In the genomic region with DNA sequence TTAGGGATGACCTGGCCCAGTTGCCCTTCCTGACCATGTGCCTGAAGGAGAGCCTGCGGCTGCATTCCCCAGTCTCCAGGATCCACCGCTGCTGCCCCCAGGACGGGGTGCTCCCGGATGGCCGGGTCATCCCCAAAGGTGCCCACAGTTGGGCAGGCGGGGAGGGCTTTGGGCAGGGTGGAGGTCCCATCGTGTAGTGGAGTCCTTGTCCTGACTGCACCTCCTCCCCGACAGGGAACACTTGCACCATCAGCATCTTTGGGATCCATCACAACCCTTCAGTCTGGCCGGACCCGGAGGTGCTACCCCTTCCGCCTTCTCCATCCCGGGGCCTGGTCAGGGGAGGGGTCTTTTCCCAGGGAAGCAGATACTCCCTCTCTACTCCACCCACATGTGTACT, we compare ENCODE assay signal across 38 cellular contexts. TPM values are rescaled to one million over a fixed set of nuclear protein-coding genes. Genes with fewer than 3 reads are reported as not detected.
"Had no signal": no experiment of that assay in that cellular context is flagged by ENCODE, and none has a peak within 500 bp of the region (broad histone marks: within the 10 kb centered on the region; RNA-seq: fewer than 3 reads in every experiment).

No MANE protein-coding gene starts in this region.

- H3K36me3 ChIP-seq: esophagus muscularis mucosa, heart right ventricle, pancreas, right lobe of liver, thyroid gland had no signal

- H3K9me3 Mint-ChIP-seq: naive thymus-derived CD8-positive, alpha-beta T cell; stimulated activated naive CD8-positive, alpha-beta T cell treated with anti-CD3 and anti-CD28 coated beads, Interleukin-15, amount 100 ng/mL, for 72 hours had no signal

- H3K27me3 ChIP-seq: foreskin keratinocyte, right lobe of liver had no signal

- H3K27ac Mint-ChIP-seq: endodermal cell; nephron progenitor cell; stimulated activated naive CD8-positive, alpha-beta T cell treated with anti-CD3 and anti-CD28 coated beads, Interleukin-15, amount 100 ng/mL, for 72 hours had no signal

- H3K9me3 ChIP-seq: esophagus muscularis mucosa, heart right ventricle, pancreas, right lobe of liver, thyroid gland had no signal

- DNase-seq: caudate nucleus; cerebellar nuclear complex; dorsolateral prefrontal cortex; effector CD8-positive, alpha-beta T cell; endodermal cell; foreskin keratinocyte; glutamatergic neuron; heart right ventricle; hippocampal formation; kidney glomerular epithelial cell; mammary epithelial cell; mesendoderm; naive thymus-derived CD8-positive, alpha-beta T cell; nephron progenitor cell; occipital lobe; pancreas; retina; stimulated activated CD4-positive, alpha-beta T cell treated with anti-CD3 and anti-CD28 coated beads, Interleukin-12 subunit alpha, Interleukin-12 subunit beta, amount 100 ng/mL, for 4 hours; stimulated activated CD4-positive, alpha-beta T cell treated with anti-CD3 and anti-CD28 coated beads, Interleukin-1b, Interleukin-23, amount 100 ng/mL, for 48 hours; stimulated activated CD4-positive, alpha-beta T cell treated with anti-CD3 and anti-CD28 coated beads, Interleukin-4, amount 100 ng/mL, for 1 hour; stimulated activated CD8-positive, alpha-beta memory T cell treated with anti-CD3 and anti-CD28 coated beads, Interleukin-4, amount 100 ng/mL, for 48 hours; stimulated activated naive CD4-positive, alpha-beta T cell; stimulated activated naive CD8-positive, alpha-beta T cell treated with anti-CD3 and anti-CD28 coated beads, Interleukin-15, amount 100 ng/mL, for 72 hours; thyroid gland; trophoblast cell had no signal

- H3K27ac ChIP-seq: dorsolateral prefrontal cortex, epithelial cell of prostate, esophagus muscularis mucosa, foreskin keratinocyte, heart right ventricle, pancreas, right lobe of liver, thyroid gland had no signal

- ATAC-seq: foreskin keratinocyte; heart right ventricle; naive thymus-derived CD8-positive, alpha-beta T cell; stimulated activated naive CD8-positive, alpha-beta T cell treated with anti-CD3 and anti-CD28 coated beads, Interleukin-15, amount 100 ng/mL, for 72 hours had no signal

- H3K4me1 ChIP-seq: foreskin keratinocyte, pancreas, right lobe of liver had no signal

- H3K4me3 ChIP-seq: dorsolateral prefrontal cortex, esophagus muscularis mucosa, heart right ventricle, pancreas, right lobe of liver, smooth muscle cell, thyroid gland had no signal

- H3K4me1 Mint-ChIP-seq: endodermal cell, nephron progenitor cell had no signal

- H3K4me3 Mint-ChIP-seq: endodermal cell; nephron progenitor cell; stimulated activated naive CD8-positive, alpha-beta T cell treated with anti-CD3 and anti-CD28 coated beads, Interleukin-15, amount 100 ng/mL, for 72 hours had no signal

- H3K36me3 Mint-ChIP-seq: naive thymus-derived CD8-positive, alpha-beta T cell had no signal

- FAIRE-seq: islet of Langerhans, pancreas, urothelium cell line had no signal

RNA-seq across cellular contexts. Expression of a gene that starts 31.7 kb away (rescaled TPM):
- total RNA-seq: endodermal cell; esophagus muscularis mucosa; fibroblast of lung; foreskin keratinocyte; heart right ventricle; liver; mammary epithelial cell; myocyte; naive thymus-derived CD8-positive, alpha-beta T cell; occipital lobe; pancreas; posterior vena cava; pulmonary artery endothelial cell; right lobe of liver; smooth muscle cell; subcutaneous adipose tissue; temporal lobe; thyroid gland had no signal
- polyA plus RNA-seq: fibroblast of lung; foreskin keratinocyte; heart right ventricle; liver; mammary epithelial cell; naive thymus-derived CD8-positive, alpha-beta T cell; pancreas; smooth muscle cell had no signal

RNA-seq across cellular contexts. Expression of a gene that starts 57.4 kb away (rescaled TPM):
- total RNA-seq: endodermal cell; fibroblast of lung; myocyte; naive thymus-derived CD8-positive, alpha-beta T cell; smooth muscle cell had no signal
- polyA plus RNA-seq: fibroblast of lung; naive thymus-derived CD8-positive, alpha-beta T cell; smooth muscle cell had no signal
